Comparison of ENCODE assay signal across 20 cellular contexts in genomic region chr12:2940564-2940963, GRCh38. TPM values are rescaled to one million over a fixed set of nuclear protein-coding genes. Genes with fewer than 3 reads are reported as not detected.
"Had no signal": no experiment of that assay in that cellular context is flagged by ENCODE, and none has a peak within 500 bp of the region (broad histone marks: within the 10 kb centered on the region; RNA-seq: fewer than 3 reads in every experiment).

No MANE protein-coding gene starts in this region.

- H3K36me3 Mint-ChIP-seq: activated naive CD8-positive, alpha-beta T cell had no signal

- H3K27me3 ChIP-seq: esophagus squamous epithelium, pancreas, suprapubic skin, transverse colon, vagina had no signal

- H3K27me3 Mint-ChIP-seq: activated B cell treated with CpG ODN at 0.5 μM for 24 hours; activated CD4-positive, alpha-beta memory T cell treated with anti-CD3 and anti-CD28 coated beads, Interleukin-2, amount 10 ng/mL, durations not matched to agents 7 days and 5 days; activated CD8-positive, alpha-beta memory T cell treated with anti-CD3 and anti-CD28 coated beads, Interleukin-2, amount 10 ng/mL, durations not matched to agents 7 days and 5 days; activated naive CD8-positive, alpha-beta T cell; naive B cell; stimulated activated naive CD8-positive, alpha-beta T cell treated with anti-CD3 and anti-CD28 coated beads, Interleukin-15, amount 100 ng/mL, for 72 hours had no signal

- H3K9me3 ChIP-seq: esophagus squamous epithelium, neutrophil, pancreas, SK-N-SH, suprapubic skin, transverse colon, vagina had no signal

- DNase-seq: activated B cell treated with CpG ODN at 0.5 μM for 24 hours; activated CD4-positive, alpha-beta memory T cell treated with anti-CD3 and anti-CD28 coated beads, Interleukin-2, amount 10 ng/mL, durations not matched to agents 7 days and 5 days; activated CD4-positive, alpha-beta T cell treated with anti-CD3 and anti-CD28 coated beads for 48 hours; activated CD8-positive, alpha-beta memory T cell treated with anti-CD3 and anti-CD28 coated beads, Interleukin-2, amount 10 ng/mL, durations not matched to agents 7 days and 5 days; esophagus squamous epithelium; naive B cell; pancreas; SK-N-SH; stimulated activated CD4-positive, alpha-beta T cell treated with anti-CD3 and anti-CD28 coated beads, Interleukin-15, amount 100 ng/mL, for 24 hours; stimulated activated CD4-positive, alpha-beta T cell treated with anti-CD3 and anti-CD28 coated beads, Interleukin-2, amount 100 ng/mL, for 48 hours; stimulated activated naive CD8-positive, alpha-beta T cell treated with anti-CD3 and anti-CD28 coated beads, Interleukin-15, amount 100 ng/mL, for 72 hours; transverse colon had no signal

- H3K9ac ChIP-seq: SK-N-SH had no signal

- H3K27ac Mint-ChIP-seq: activated B cell treated with CpG ODN at 0.5 μM for 24 hours; activated CD4-positive, alpha-beta memory T cell treated with anti-CD3 and anti-CD28 coated beads, Interleukin-2, amount 10 ng/mL, durations not matched to agents 7 days and 5 days; activated CD8-positive, alpha-beta memory T cell treated with anti-CD3 and anti-CD28 coated beads, Interleukin-2, amount 10 ng/mL, durations not matched to agents 7 days and 5 days; activated naive CD8-positive, alpha-beta T cell had no signal

- ATAC-seq: activated CD8-positive, alpha-beta memory T cell treated with anti-CD3 and anti-CD28 coated beads, Interleukin-2, amount 10 ng/mL, durations not matched to agents 7 days and 5 days; left lobe of liver; stimulated activated naive CD8-positive, alpha-beta T cell treated with anti-CD3 and anti-CD28 coated beads, Interleukin-15, amount 100 ng/mL, for 72 hours had no signal

- H3K27ac ChIP-seq: coronary artery, esophagus squamous epithelium, neutrophil, pancreas, skin epidermis, suprapubic skin, transverse colon, vagina had no signal

- H3K4me2 ChIP-seq: SK-N-SH had no signal

- H3K9me3 Mint-ChIP-seq: activated B cell treated with CpG ODN at 0.5 μM for 24 hours; activated CD4-positive, alpha-beta memory T cell treated with anti-CD3 and anti-CD28 coated beads, Interleukin-2, amount 10 ng/mL, durations not matched to agents 7 days and 5 days; naive B cell; stimulated activated naive CD8-positive, alpha-beta T cell treated with anti-CD3 and anti-CD28 coated beads, Interleukin-15, amount 100 ng/mL, for 72 hours had no signal

- H3K4me3 Mint-ChIP-seq: activated B cell treated with CpG ODN at 0.5 μM for 24 hours; activated CD4-positive, alpha-beta memory T cell treated with anti-CD3 and anti-CD28 coated beads, Interleukin-2, amount 10 ng/mL, durations not matched to agents 7 days and 5 days; activated CD8-positive, alpha-beta memory T cell treated with anti-CD3 and anti-CD28 coated beads, Interleukin-2, amount 10 ng/mL, durations not matched to agents 7 days and 5 days; activated naive CD8-positive, alpha-beta T cell; naive B cell; stimulated activated naive CD8-positive, alpha-beta T cell treated with anti-CD3 and anti-CD28 coated beads, Interleukin-15, amount 100 ng/mL, for 72 hours had no signal

- H3K36me3 ChIP-seq: neutrophil had no signal

- H3K4me3 ChIP-seq: coronary artery, esophagus squamous epithelium, pancreas, skin epidermis, suprapubic skin, transverse colon, vagina had no signal

RNA-seq across cellular contexts. Expression of gene TEAD4, which starts 18.6 kb away (rescaled TPM):
- total RNA-seq: activated B cell treated with CpG ODN at 0.5 μM for 24 hours, mononuclear cell had no signal
